Comparison of ENCODE assay signal across 18 cellular contexts in genomic region chr17:19669680-19670079, GRCh38. TPM values are rescaled to one million over a fixed set of nuclear protein-coding genes. Genes with fewer than 3 reads are reported as not detected.
"Had no signal": no experiment of that assay in that cellular context is flagged by ENCODE, and none has a peak within 500 bp of the region (broad histone marks: within the 10 kb centered on the region; RNA-seq: fewer than 3 reads in every experiment).

No MANE protein-coding gene starts in this region.

RNA-seq across cellular contexts. Expression of gene SLC47A2, which starts 46.7 kb away (rescaled TPM):
- total RNA-seq: activated B cell treated with CpG ODN at 0.5 μM for 24 hours; activated CD4-positive, alpha-beta memory T cell treated with anti-CD3 and anti-CD28 coated beads for 36 hours; activated CD4-positive, alpha-beta T cell treated with anti-CD3 and anti-CD28 coated beads, Interleukin-2, amount 10 ng/mL, durations not matched to agents 24 days and 14 days; activated CD8-positive, alpha-beta memory T cell treated with anti-CD3 and anti-CD28 coated beads for 36 hours; activated CD8-positive, alpha-beta T cell treated with anti-CD3 and anti-CD28 coated beads for 36 hours; activated naive CD4-positive, alpha-beta T cell treated with anti-CD3 and anti-CD28 coated beads for 36 hours; activated naive CD4-positive, alpha-beta T cell treated with anti-CD3 and anti-CD28 coated beads, Interleukin-2, amount 50 U/mL, for 72 hours; activated naive CD8-positive, alpha-beta T cell treated with anti-CD3 and anti-CD28 coated beads for 36 hours; activated T-cell treated with anti-CD3 and anti-CD28 coated beads, Interleukin-2, amount 50 U/mL, for 4 hours; activated T-cell treated with anti-CD3 and anti-CD28 coated beads, Interleukin-2, amount 50 U/mL, for 72 hours; activated T-helper 1 cell treated with anti-CD3 and anti-CD28 coated beads, Interleukin-12 subunit alpha, Interleukin-12 subunit beta, Interleukin-2, Interleukin-4 antibody, amounts not matched to agents 30 ng/mL and 10 ng/mL and 1 ng/mL, durations not matched to agents 14 hours and 24 hours and 36 hours; activated T-helper 17 cell treated with anti-CD3 and anti-CD28 coated beads, Interleukin-2, amount 50 U/mL, for 72 hours; aorta; astrocyte; cardiac septum; T-helper 1 cell treated with Interleukin-12 subunit alpha and Interleukin-12 subunit beta and Interleukin-4 antibody, amounts not matched to agents 30 ng/mL and 1 ng/mL, for 36 hours; T-helper 17 cell; T-helper 2 cell treated with Interferon-gamma antibody and Interleukin-4, amounts not matched to agents 100 ng/mL and 5 ng/mL, for 36 hours had no signal
